ENCODE assay signal across 24 cellular contexts in the genomic region with DNA sequence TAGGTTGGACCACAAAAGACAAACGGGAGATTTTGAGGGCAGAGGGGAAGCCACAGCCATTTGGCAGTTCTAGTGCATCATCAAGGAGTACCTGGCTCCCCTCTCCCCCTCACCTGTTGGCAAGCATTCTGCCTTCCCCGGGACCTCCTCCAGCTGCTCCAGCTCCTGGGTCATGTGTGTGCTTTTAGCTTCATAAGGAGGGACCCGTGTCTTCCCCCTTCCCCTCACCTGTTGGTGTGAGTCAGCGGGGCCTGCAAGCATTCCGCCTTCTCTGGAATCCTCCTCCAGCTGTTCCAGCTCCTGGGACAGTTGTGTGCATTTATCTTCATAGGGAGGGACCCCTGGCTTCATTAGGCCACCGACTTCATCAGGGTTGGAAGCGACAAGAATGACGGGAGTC. TPM values are rescaled to one million over a fixed set of nuclear protein-coding genes. Genes with fewer than 3 reads are reported as not detected.
DNase-seq lines count a peak whose midpoint lies in the region; ATAC-seq and TF ChIP-seq lines count a peak whose summit lies in the region.
"Had no signal": no experiment of that assay in that cellular context is flagged by ENCODE, and none has a peak within 500 bp of the region (broad histone marks: within the 10 kb centered on the region; RNA-seq: fewer than 3 reads in every experiment).

No MANE protein-coding gene starts in this region.

- ATAC-seq in CD8-positive, alpha-beta T cell, result no peak
- no peak for ATAC-seq in upper lobe of left lung (ENCODE audit: low FRiP score in 2 of 2)
- ATAC-seq: GM12878 had no signal

- POLR2A ChIA-PET in RWPE1 (lab: Yijun Ruan, JAX; ENCODE audit: low non-redundant PET), result no interaction called here
- POLR2A ChIA-PET in CD8-positive, alpha-beta T cell (lab: Charles Lee), result no interaction called here

- intact Hi-C loops in esophagus muscularis mucosa (cut with DNase I), result no loop called here
- intact Hi-C loops in CD8-positive, alpha-beta T cell (cut with DNase I, micrococcal nuclease), result no loop called here

- no peak for DNase-seq in RWPE1 (ENCODE audit: low spot score)
- DNase-seq in esophagus muscularis mucosa (ENCODE audit: extremely low spot score), result peak; percentile 90
- DNase-seq in CD8-positive, alpha-beta T cell, result no peak
- DNase-seq in upper lobe of left lung, result no peak
- DNase-seq: 8988T; ACHN; BE2C; CD4-positive, alpha-beta T cell; CD8-positive, alpha-beta memory T cell; COR-L47; DMS 273 treated with DMSO at 0.1 percent for 48 hours; DMS153; DMS53; DMS79; DND-41; EL; GDM1 had no signal

- H3K27me3 Mint-ChIP-seq in CD8-positive, alpha-beta T cell (ENCODE audit: low read depth), result no peaks in the 10 kb centered on the region
- H3K27me3 Mint-ChIP-seq: CD4-positive, alpha-beta T cell; CD8-positive, alpha-beta memory T cell had no signal

- no peaks in the 10 kb centered on the region for H3K9me3 Mint-ChIP-seq in CD8-positive, alpha-beta T cell
- H3K9me3 Mint-ChIP-seq: CD8-positive, alpha-beta memory T cell had no signal

- no peak overlapping the region for H3K4me3 Mint-ChIP-seq in CD8-positive, alpha-beta T cell
- H3K4me3 Mint-ChIP-seq: CD4-positive, alpha-beta T cell; CD8-positive, alpha-beta memory T cell had no signal

- no peak overlapping the region for H3K9ac ChIP-seq in BLaER1
- H3K9ac ChIP-seq: BLaER1 treated with 17β-estradiol and CSF1 and Interleukin-3, amounts not matched to agents 10 nM and 100 nM had no signal

- H3K4me3 ChIP-seq in BLaER1, result no peak overlapping the region
- H3K4me3 ChIP-seq in esophagus muscularis mucosa, result no peak overlapping the region
- no peak overlapping the region for H3K4me3 ChIP-seq in CD8-positive, alpha-beta T cell (ENCODE audit: low read depth, low read length)
- no peak overlapping the region for H3K4me3 ChIP-seq in upper lobe of left lung
- H3K4me3 ChIP-seq: BLaER1 treated with 17β-estradiol and CSF1 and Interleukin-3, amounts not matched to agents 10 nM and 100 nM; GM12878 had no signal

- CTCF ChIA-PET in RWPE1 (lab: Yijun Ruan, JAX), result no interaction called here
- CTCF ChIA-PET in CD8-positive, alpha-beta T cell (lab: Charles Lee), result no interaction called here

- H3K9me3 ChIP-seq in BLaER1 (peaks cover 64% of the 10 kb centered on the region), esophagus muscularis mucosa (no peaks in the 10 kb centered on the region), upper lobe of left lung (no peaks in the 10 kb centered on the region)
- H3K9me3 ChIP-seq in CD8-positive, alpha-beta T cell (ENCODE audit: low read length), result no peaks in the 10 kb centered on the region
- H3K9me3 ChIP-seq: BE2C had no signal

- H3K36me3 ChIP-seq in BLaER1 (0 out of 2 replicates have a peak, but pooled peaks cover 6% of the 10 kb centered on the region), esophagus muscularis mucosa (no peaks in the 10 kb centered on the region), upper lobe of left lung (no peaks in the 10 kb centered on the region)
- no peaks in the 10 kb centered on the region for H3K36me3 ChIP-seq in CD8-positive, alpha-beta T cell (ENCODE audit: insufficient read depth, low read length)
- H3K36me3 ChIP-seq: BE2C had no signal

- no peak for TF ChIP-seq EP300 in esophagus muscularis mucosa (IDR thresholded peaks at IDR 0.05)
- no peak for TF ChIP-seq EP300 in upper lobe of left lung (IDR thresholded peaks at IDR 0.05)

- no peaks in the 10 kb centered on the region for H3K4me1 Mint-ChIP-seq in CD8-positive, alpha-beta T cell (ENCODE audit: low read depth)

- 90% methylated on average over 8 of the region's 8 CpGs for WGBS in esophagus muscularis mucosa
- 90 to 95% methylated on average over 8 of the region's 8 CpGs for WGBS in upper lobe of left lung, 2 donors

- TF ChIP-seq POLR2A in esophagus muscularis mucosa (IDR thresholded peaks at IDR 0.05; ENCODE audit: low read depth) (no peak), upper lobe of left lung (IDR thresholded peaks at IDR 0.05) (no peak)

- H4K20me1 ChIP-seq in BLaER1, result no peaks in the 10 kb centered on the region
- H4K20me1 ChIP-seq: BLaER1 treated with 17β-estradiol and CSF1 and Interleukin-3, amounts not matched to agents 10 nM and 100 nM had no signal

- TF ChIP-seq CTCF in RWPE1 (conservative IDR thresholded peaks at IDR 0.05; ENCODE audit: low read depth), result no peak
- no peak for TF ChIP-seq CTCF in esophagus muscularis mucosa (IDR thresholded peaks at IDR 0.05)
- no peak for TF ChIP-seq CTCF in CD8-positive, alpha-beta T cell (IDR thresholded peaks at IDR 0.05)
- TF ChIP-seq CTCF in upper lobe of left lung (IDR thresholded peaks at IDR 0.05), result no peak

- H3K4me1 ChIP-seq in BLaER1 (peaks cover 37% of the 10 kb centered on the region), esophagus muscularis mucosa (no peaks in the 10 kb centered on the region), upper lobe of left lung (no peaks in the 10 kb centered on the region)
- H3K4me1 ChIP-seq in CD8-positive, alpha-beta T cell (ENCODE audit: insufficient read depth, low read length), result no peaks in the 10 kb centered on the region
- H3K4me1 ChIP-seq: BE2C had no signal

- H3K27ac ChIP-seq in BLaER1 (peak overlapping the region; percentile 25; the same call in 1 of the 2 replicates), RWPE1 (peak overlapping the region; percentile 34; the same call in 1 of the 2 replicates), esophagus muscularis mucosa (replicated peaks in 1 of 4) (no peak overlapping the region), upper lobe of left lung (no peak overlapping the region)
- no peak overlapping the region for H3K27ac ChIP-seq in CD8-positive, alpha-beta T cell (ENCODE audit: low read depth, low read length)
- H3K27ac ChIP-seq: BLaER1 treated with 17β-estradiol and CSF1 and Interleukin-3, amounts not matched to agents 10 nM and 100 nM; C4-2B had no signal

- H3K27ac Mint-ChIP-seq in CD8-positive, alpha-beta T cell, result no peak overlapping the region
- H3K27ac Mint-ChIP-seq: CD4-positive, alpha-beta T cell; CD8-positive, alpha-beta memory T cell had no signal

- H3K36me3 Mint-ChIP-seq in CD8-positive, alpha-beta T cell, result no peaks in the 10 kb centered on the region
- H3K36me3 Mint-ChIP-seq: CD8-positive, alpha-beta memory T cell had no signal

- no peaks in the 10 kb centered on the region for H3K27me3 ChIP-seq in BLaER1
- peaks cover 0 to 3% (median 0%) of the 10 kb centered on the region in 4 donors for H3K27me3 ChIP-seq in esophagus muscularis mucosa
- no peaks in the 10 kb centered on the region for H3K27me3 ChIP-seq in CD8-positive, alpha-beta T cell (ENCODE audit: insufficient read depth, low read length)
- H3K27me3 ChIP-seq in upper lobe of left lung, result no peaks in the 10 kb centered on the region
- H3K27me3 ChIP-seq: BE2C; BLaER1 treated with 17β-estradiol and CSF1 and Interleukin-3, amounts not matched to agents 10 nM and 100 nM had no signal

- no peak overlapping the region for H3K4me2 ChIP-seq in BLaER1
- H3K4me2 ChIP-seq: BLaER1 treated with 17β-estradiol and CSF1 and Interleukin-3, amounts not matched to agents 10 nM and 100 nM had no signal

RNA-seq across cellular contexts. Expression of a gene that starts 58.8 kb away (rescaled TPM):
- total RNA-seq in esophagus muscularis mucosa (not detected), upper lobe of left lung (not detected)
- total RNA-seq in CD8-positive, alpha-beta T cell, result not detected
- total RNA-seq: A673; CD4-positive, alpha-beta T cell; CD8-positive, alpha-beta memory T cell; Daoy; G401; GM12878 had no signal

Comparison
In these comparisons a context has a peak if more than half of its experiments do, and no peak if none do; other contexts are left out.
1. H3K27ac ChIP-seq: peak in BLaER1 (single experiment) and RWPE1 (single experiment); none in esophagus muscularis mucosa (0 of 4), CD8-positive, alpha-beta T cell (single experiment) and upper lobe of left lung (0 of 4).